ENCODE assay signal across 10 cellular contexts in genomic region chr11:32432565-32433248, GRCh38. TPM values are rescaled to one million over a fixed set of nuclear protein-coding genes. Genes with fewer than 3 reads are reported as not detected.
DNase-seq lines count a peak whose midpoint lies in the region; ATAC-seq lines count a peak whose summit lies in the region.
"Had no signal": no experiment of that assay in that cellular context is flagged by ENCODE, and none has a peak within 500 bp of the region (broad histone marks: within the 10 kb centered on the region; RNA-seq: fewer than 3 reads in every experiment).

No MANE protein-coding gene starts in this region.

- no peaks in the 10 kb centered on the region for H3K36me3 ChIP-seq in ES-I3 (ENCODE audit: insufficient read depth, low read length)
- H3K36me3 ChIP-seq: cardiac muscle cell had no signal

- no peaks in the 10 kb centered on the region for H3K9me3 Mint-ChIP-seq in stimulated activated naive CD8-positive, alpha-beta T cell treated with anti-CD3 and anti-CD28 coated beads, Interleukin-15, amount 100 ng/mL, for 72 hours

- DNase-seq in T-helper 17 cell, result no peak
- peak; percentile 44 for DNase-seq in kidney glomerular epithelial cell (lab: John Stamatoyannopoulos, UW)
- no peak for DNase-seq in stimulated activated naive CD8-positive, alpha-beta T cell treated with anti-CD3 and anti-CD28 coated beads, Interleukin-15, amount 100 ng/mL, for 72 hours
- DNase-seq in NCI-H526 treated with DMSO at 0.1 percent for 48 hours (lab: John Stamatoyannopoulos, UW), result no peak
- no peak for DNase-seq in cerebellum (ENCODE audit: low spot score)
- DNase-seq: immature natural killer cell, NCI-H1436 had no signal

- peaks cover 5% of the 10 kb centered on the region for H3K36me3 Mint-ChIP-seq in T-helper 17 cell (ENCODE audit: low read depth)
- H3K36me3 Mint-ChIP-seq: immature natural killer cell had no signal

- H3K27ac Mint-ChIP-seq in T-helper 17 cell, result peak overlapping the region; percentile 5
- no peak overlapping the region for H3K27ac Mint-ChIP-seq in stimulated activated naive CD8-positive, alpha-beta T cell treated with anti-CD3 and anti-CD28 coated beads, Interleukin-15, amount 100 ng/mL, for 72 hours
- H3K27ac Mint-ChIP-seq: immature natural killer cell had no signal

- peaks cover 90% of the 10 kb centered on the region for H3K27me3 Mint-ChIP-seq in T-helper 17 cell
- H3K27me3 Mint-ChIP-seq in stimulated activated naive CD8-positive, alpha-beta T cell treated with anti-CD3 and anti-CD28 coated beads, Interleukin-15, amount 100 ng/mL, for 72 hours, result peaks cover 98% of the 10 kb centered on the region

- H3K9me3 ChIP-seq in ES-I3 (ENCODE audit: control insufficient read depth, insufficient read depth, low read length) (no peaks in the 10 kb centered on the region), T-helper 17 cell (ENCODE audit: control insufficient read depth, low read length, poor library complexity, severe bottlenecking) (no peaks in the 10 kb centered on the region)

- H3K4me1 Mint-ChIP-seq in T-helper 17 cell, result peaks cover 33% of the 10 kb centered on the region
- peaks cover 59% of the 10 kb centered on the region for H3K4me1 Mint-ChIP-seq in stimulated activated naive CD8-positive, alpha-beta T cell treated with anti-CD3 and anti-CD28 coated beads, Interleukin-15, amount 100 ng/mL, for 72 hours

- H3K4me1 ChIP-seq in ES-I3 (ENCODE audit: insufficient read depth, low read length), result no peaks in the 10 kb centered on the region; the same call in none of the 2 replicates

- peak overlapping the region; percentile 31; the same call in 1 of the 2 replicates for H3K9ac ChIP-seq in ES-I3 (ENCODE audit: low read depth, low read length)

- peak overlapping the region; percentile 77 for H3K4me3 Mint-ChIP-seq in T-helper 17 cell
- peak overlapping the region; percentile 27 to 41 for H3K4me3 Mint-ChIP-seq in stimulated activated naive CD8-positive, alpha-beta T cell treated with anti-CD3 and anti-CD28 coated beads, Interleukin-15, amount 100 ng/mL, for 72 hours

- no peak for ATAC-seq in T-helper 17 cell
- no peak for ATAC-seq in stimulated activated naive CD8-positive, alpha-beta T cell treated with anti-CD3 and anti-CD28 coated beads, Interleukin-15, amount 100 ng/mL, for 72 hours
- ATAC-seq in HG03139 (IDR thresholded peaks at IDR 0.05; ENCODE audit: unreplicated experiment), result no peak

RNA-seq across cellular contexts. Expression of gene WT1, which starts 2.6 kb away (rescaled TPM):
- total RNA-seq in T-helper 17 cell, result not detected
- not detected for total RNA-seq in cerebellum
